Comparison of ENCODE assay signal across 22 cellular contexts in genomic region chr6:489762-490161, GRCh38.
A peak's percentile ranks its signal among the peaks of the same experiment; 100 is the strongest.
DNase-seq lines count a peak whose midpoint lies in the region; ATAC-seq and TF ChIP-seq lines count a peak whose summit lies in the region.
"Had no signal": no experiment of that assay in that cellular context is flagged by ENCODE, and none has a peak within 500 bp of the region (broad histone marks: within the 10 kb centered on the region; RNA-seq: fewer than 3 reads in every experiment).

No MANE protein-coding gene starts in this region.

- H3K36me3 Mint-ChIP-seq in stimulated activated naive CD8-positive, alpha-beta T cell treated with anti-CD3 and anti-CD28 coated beads, Interleukin-15, Interleukin-2, amounts not matched to agents 100 ng/mL and 50 ng/mL, for 24 hours (ENCODE audit: low read depth), result peaks cover 61% of the 10 kb centered on the region
- peaks cover 34% of the 10 kb centered on the region for H3K36me3 Mint-ChIP-seq in activated B cell treated with CpG ODN at 0.5 μM for 24 hours (ENCODE audit: low read depth)
- peaks cover 19% of the 10 kb centered on the region for H3K36me3 Mint-ChIP-seq in central memory CD8-positive, alpha-beta T cell (ENCODE audit: insufficient read depth)

- H3K27me3 Mint-ChIP-seq in stimulated activated naive CD8-positive, alpha-beta T cell treated with anti-CD3 and anti-CD28 coated beads, Interleukin-15, Interleukin-2, amounts not matched to agents 100 ng/mL and 50 ng/mL, for 24 hours, result no peaks in the 10 kb centered on the region
- H3K27me3 Mint-ChIP-seq in activated B cell treated with CpG ODN at 0.5 μM for 24 hours, result no peaks in the 10 kb centered on the region
- H3K27me3 Mint-ChIP-seq in central memory CD8-positive, alpha-beta T cell, result no peaks in the 10 kb centered on the region
- H3K27me3 Mint-ChIP-seq: progenitor cell of endocrine pancreas had no signal

- no peaks in the 10 kb centered on the region for H3K4me1 ChIP-seq in adrenal gland (replicated peaks in 1 of 2)

- TF ChIP-seq POLR2A in adrenal gland (IDR thresholded peaks at IDR 0.05), result no peak

- POLR2A ChIA-PET in activated B cell treated with CpG ODN at 0.5 μM for 24 hours (lab: Charles Lee), result interaction anchor here (0.6 to 9.0 kb wide), 15 partner anchors 9 to 300 kb away, joined by 3 to 80 read pairs (median 3); partner anchors contain the start of gene IRF4

- no peak for DNase-seq in stimulated activated naive CD8-positive, alpha-beta T cell treated with anti-CD3 and anti-CD28 coated beads, Interleukin-15, Interleukin-2, amounts not matched to agents 100 U/mL and 50 U/mL, for 24 hours
- DNase-seq in activated B cell treated with CpG ODN at 0.5 μM for 24 hours (no peak), SW480 (ENCODE audit: low spot score) (no peak), adrenal gland (no peak)
- no peak for DNase-seq in central memory CD8-positive, alpha-beta T cell (ENCODE audit: low spot score in 2 of 2)
- DNase-seq: brain microvascular endothelial cell, COR-L47, cortex of kidney, H7, head of caudate nucleus, KG1, NCI-H1694, NCI-H748 treated with DMSO at 0.1 percent for 48 hours, SHP77, trophoblast cell, WERI-Rb-1 had no signal

- H3K36me3 ChIP-seq in adrenal gland (replicated peaks in 1 of 2), result no peaks in the 10 kb centered on the region

- no peaks in the 10 kb centered on the region for H3K27me3 ChIP-seq in adrenal gland
- H3K27me3 ChIP-seq: brain microvascular endothelial cell had no signal

- H3K4me3 Mint-ChIP-seq in stimulated activated naive CD8-positive, alpha-beta T cell treated with anti-CD3 and anti-CD28 coated beads, Interleukin-15, Interleukin-2, amounts not matched to agents 100 ng/mL and 50 ng/mL, for 24 hours, result peak overlapping the region; percentile 79
- H3K4me3 Mint-ChIP-seq in activated B cell treated with CpG ODN at 0.5 μM for 24 hours, result peak overlapping the region; percentile 65
- H3K4me3 Mint-ChIP-seq in central memory CD8-positive, alpha-beta T cell, result peak overlapping the region; percentile 45
- H3K4me3 Mint-ChIP-seq: mesothelial cell of epicardium, neural crest cell had no signal

- no peak for ATAC-seq in stimulated activated naive CD8-positive, alpha-beta T cell treated with anti-CD3 and anti-CD28 coated beads, Interleukin-15, Interleukin-2, amounts not matched to agents 100 U/mL and 50 U/mL, for 24 hours
- no peak for ATAC-seq in activated B cell treated with CpG ODN at 0.5 μM for 24 hours (ENCODE audit: low read depth)
- ATAC-seq in central memory CD8-positive, alpha-beta T cell (replicated peaks; ENCODE audit: extremely low read depth, poor library complexity, severe bottlenecking), result no peak
- ATAC-seq in GM21390 (IDR thresholded peaks at IDR 0.05; ENCODE audit: unreplicated experiment), result no peak
- ATAC-seq: left lobe of liver had no signal

- no peaks in the 10 kb centered on the region for H3K9me3 ChIP-seq in adrenal gland (replicated peaks in 1 of 3)

- peak overlapping the region; percentile 96 for H3K27ac Mint-ChIP-seq in stimulated activated naive CD8-positive, alpha-beta T cell treated with anti-CD3 and anti-CD28 coated beads, Interleukin-15, Interleukin-2, amounts not matched to agents 100 ng/mL and 50 ng/mL, for 24 hours
- peak overlapping the region; percentile 92 for H3K27ac Mint-ChIP-seq in activated B cell treated with CpG ODN at 0.5 μM for 24 hours
- H3K27ac Mint-ChIP-seq in central memory CD8-positive, alpha-beta T cell (ENCODE audit: low read depth), result peak overlapping the region; percentile 78
- H3K27ac Mint-ChIP-seq: mesothelial cell of epicardium, progenitor cell of endocrine pancreas had no signal

- intact Hi-C loops in activated B cell treated with CpG ODN at 0.5 μM for 24 hours (cut with micrococcal nuclease) (loop anchor here (1.0 to 5.0 kb wide), 6 partner anchors 13 to 302 kb away; no protein-coding TSS in a partner anchor), adrenal gland (cut with DNase I) (no loop called here)

- H3K9me3 Mint-ChIP-seq in stimulated activated naive CD8-positive, alpha-beta T cell treated with anti-CD3 and anti-CD28 coated beads, Interleukin-15, Interleukin-2, amounts not matched to agents 100 ng/mL and 50 ng/mL, for 24 hours, result no peaks in the 10 kb centered on the region
- no peaks in the 10 kb centered on the region for H3K9me3 Mint-ChIP-seq in activated B cell treated with CpG ODN at 0.5 μM for 24 hours
- H3K9me3 Mint-ChIP-seq in central memory CD8-positive, alpha-beta T cell, result no peaks in the 10 kb centered on the region

- peaks cover 96% of the 10 kb centered on the region for H3K4me1 Mint-ChIP-seq in stimulated activated naive CD8-positive, alpha-beta T cell treated with anti-CD3 and anti-CD28 coated beads, Interleukin-15, Interleukin-2, amounts not matched to agents 100 ng/mL and 50 ng/mL, for 24 hours (ENCODE audit: low read depth)
- peaks cover 68% of the 10 kb centered on the region for H3K4me1 Mint-ChIP-seq in activated B cell treated with CpG ODN at 0.5 μM for 24 hours
- H3K4me1 Mint-ChIP-seq in central memory CD8-positive, alpha-beta T cell, result peaks cover 58% of the 10 kb centered on the region
- H3K4me1 Mint-ChIP-seq: mesothelial cell of epicardium, neural crest cell had no signal

- no peak for TF ChIP-seq CTCF in activated B cell treated with CpG ODN at 0.5 μM for 24 hours (IDR thresholded peaks at IDR 0.05)
- TF ChIP-seq CTCF in adrenal gland (IDR thresholded peaks at IDR 0.05), result no peak

- no peak overlapping the region for H3K4me3 ChIP-seq in adrenal gland

- 90 to 95% (median 94%) methylated on average over 11 of the region's 11 CpGs for WGBS in adrenal gland, 4 donors

- CTCF ChIA-PET in activated B cell treated with CpG ODN at 0.5 μM for 24 hours (lab: Charles Lee), result interaction anchor here (0.9 to 2.3 kb wide), 8 partner anchors 13 to 263 kb away, joined by 3 to 5 read pairs (median 3); no protein-coding TSS in a partner anchor

- no peak overlapping the region for H3K27ac ChIP-seq in adrenal gland
- H3K27ac ChIP-seq: brain microvascular endothelial cell, WERI-Rb-1 had no signal
